12 cellular contexts compared by ENCODE assay signal in genomic region chr15:96360581-96361308, GRCh38. TPM values are rescaled to one million over a fixed set of nuclear protein-coding genes. Genes with fewer than 3 reads are reported as not detected.
DNase-seq lines count a peak whose midpoint lies in the region; ATAC-seq, FAIRE-seq and TF ChIP-seq lines count a peak whose summit lies in the region.
"Had no signal": no experiment of that assay in that cellular context is flagged by ENCODE, and none has a peak within 500 bp of the region (broad histone marks: within the 10 kb centered on the region; RNA-seq: fewer than 3 reads in every experiment).

No MANE protein-coding gene starts in this region.

- H3K36me3 ChIP-seq in SK-N-SH (replicated peaks in 1 of 2; ENCODE audit: control insufficient read depth in 1 of 2, insufficient read depth in 2 of 2, low read length in 1 of 2) (no peaks in the 10 kb centered on the region), H1 (ENCODE audit: control insufficient read depth in 2 of 4, insufficient read depth in 4 of 4, low read length in 3 of 4) (no peaks in the 10 kb centered on the region), mesenchymal stem cell (ENCODE audit: control insufficient read depth in 1 of 2, insufficient read depth in 2 of 2, low read depth in 1 of 2, low read length in 2 of 2) (no peaks in the 10 kb centered on the region), tibial nerve (no peaks in the 10 kb centered on the region)

- no peak overlapping the region for H2AFZ ChIP-seq in SK-N-SH (ENCODE audit: low read depth)
- no peak overlapping the region for H2AFZ ChIP-seq in H1 (ENCODE audit: low read length)
- no peak overlapping the region for H2AFZ ChIP-seq in mesenchymal stem cell (ENCODE audit: low read depth, low read length)

- H3K23ac ChIP-seq in H1 (ENCODE audit: insufficient read length) (no peak overlapping the region), mesenchymal stem cell (ENCODE audit: low read length in 2 of 2) (peak overlapping the region in 1 of 2 experiments; percentile 76)

- TF ChIP-seq RAD21 in SK-N-SH (IDR thresholded peaks at IDR 0.05; ENCODE audit: low read length) = no peak
- no peak for TF ChIP-seq RAD21 in H1 (IDR thresholded peaks at IDR 0.05 in 1 of 2, conservative IDR thresholded peaks at IDR 0.05 in 1 of 2; ENCODE audit: low read depth in 2 of 2, low read length in 2 of 2)

- peaks cover 4% of the 10 kb centered on the region; the same call in 1 of the 2 replicates for H3K23me2 ChIP-seq in H1 (ENCODE audit: low read depth, low read length)

- H2BK5ac ChIP-seq in H1 (ENCODE audit: low read depth, low read length) (no peak overlapping the region), mesenchymal stem cell (ENCODE audit: low read depth, low read length, poor library complexity, severe bottlenecking) (no peak overlapping the region)

- H3K4me2 ChIP-seq in SK-N-SH = no peak overlapping the region
- H3K4me2 ChIP-seq in H1 (ENCODE audit: insufficient read depth in 1 of 2, low read depth in 2 of 2, low read length in 2 of 2) = peak overlapping the region; percentile 78 to 81
- H3K4me2 ChIP-seq in mesenchymal stem cell (ENCODE audit: low read length, poor library complexity, severe bottlenecking) = peak overlapping the region; percentile 96

- H2BK120ac ChIP-seq in H1 (replicated peaks; ENCODE audit: low read depth, low read length) (no peak overlapping the region), mesenchymal stem cell (ENCODE audit: low read depth, low read length) (no peak overlapping the region)

- ATAC-seq in SK-N-SH treated with all-trans-retinoic acid at 6 μM for 48 hours = no peak

- 21% methylated on average over 31 of the region's 37 CpGs for WGBS in SK-N-SH (ENCODE audit: low lambda C conversion rate)
- WGBS in H1 (ENCODE audit: extremely low coverage in 1 of 2, insufficient coverage in 1 of 2, insufficient read length in 1 of 2, insufficient replicate concordance in 2 of 2, low coverage in 1 of 2, low lambda C conversion rate in 2 of 2, missing lambda C conversion rate in 1 of 2), 2 experiments = 4% methylated on average over 29 of the region's 37 CpGs; no CpG with 5 or more reads in 1 of the 2 experiments
- under 1% methylated on average over 34 of the region's 37 CpGs for WGBS in mesenchymal stem cell
- WGBS in tibial nerve, 2 donors = 10% methylated on average over 27 to 36 of the region's 37 CpGs

- no peak overlapping the region for H2BK20ac ChIP-seq in H1 (ENCODE audit: low read length)

- TF ChIP-seq CTCF in SK-N-SH (IDR thresholded peaks at IDR 0.05) (no peak), H1 (IDR thresholded peaks at IDR 0.05; ENCODE audit: control extremely low read depth in 1 of 3, insufficient read depth in 1 of 3, low read depth in 1 of 3, low read length in 3 of 3) (no peak), tibial nerve (IDR thresholded peaks at IDR 0.05) (no peak)

- no peak overlapping the region for H3K27ac ChIP-seq in SK-N-SH (ENCODE audit: low read depth in 2 of 2, low read length in 1 of 2)
- no peak overlapping the region for H3K27ac ChIP-seq in H1 (ENCODE audit: low read depth, low read length)
- no peak overlapping the region for H3K27ac ChIP-seq in mesenchymal stem cell (ENCODE audit: low read length, poor library complexity, severe bottlenecking)
- peak overlapping the region; percentile 95 to 100 (median 98) for H3K27ac ChIP-seq in tibial nerve

- H3K79me2 ChIP-seq in SK-N-SH (ENCODE audit: insufficient read depth) (no peaks in the 10 kb centered on the region), H1 (ENCODE audit: control insufficient read depth in 1 of 2, insufficient read depth in 2 of 2, low read length in 2 of 2) (no peaks in the 10 kb centered on the region)

- H3K56ac ChIP-seq in H1 (replicated peaks; ENCODE audit: insufficient read length, low read depth, low read length) = no peak overlapping the region

- CTCF ChIA-PET in SK-N-SH (lab: Yijun Ruan, JAX) = interaction anchor here (0.6 to 1.0 kb wide), 3 partner anchors 224 to 1179 kb away, joined by 3 to 5 read pairs (median 4); no protein-coding TSS in a partner anchor
- CTCF ChIA-PET in H1 (lab: Charles Lee; ENCODE audit: partially characterized antibody) = interaction anchor here (0.7 to 3.0 kb wide), 10 partner anchors 10 to 1396 kb away, joined by 3 to 16 read pairs (median 4); no protein-coding TSS in a partner anchor

- TF ChIP-seq EP300 in SK-N-SH (IDR thresholded peaks at IDR 0.05; ENCODE audit: borderline replicate concordance in 1 of 2, low read depth in 1 of 2, low read length in 1 of 2) (no peak), H1 (IDR thresholded peaks at IDR 0.05; ENCODE audit: borderline replicate concordance in 1 of 2, low read depth in 2 of 2, low read length in 2 of 2) (no peak), tibial nerve (IDR thresholded peaks at IDR 0.05) (peak in 1 of 2 donors; percentile 73)

- no peak overlapping the region for H4K5ac ChIP-seq in H1 (ENCODE audit: insufficient read length, low read depth, low read length)

- H3F3A ChIP-seq in SK-N-SH (replicated peaks; ENCODE audit: insufficient read depth) = no peaks in the 10 kb centered on the region

- H2BK12ac ChIP-seq in H1 (ENCODE audit: low read depth, low read length) = no peak overlapping the region
- peak overlapping the region in 1 of 2 experiments; percentile 37 for H2BK12ac ChIP-seq in mesenchymal stem cell (ENCODE audit: low read length in 2 of 2)

- POLR2A ChIA-PET in SK-N-SH (lab: Yijun Ruan, JAX) (no interaction called here), H1 (lab: Charles Lee; ENCODE audit: partially characterized antibody) (interaction anchor here (1.2 to 1.7 kb wide), 6 partner anchors 12 to 56 kb away, joined by 3 to 9 read pairs (median 5); no protein-coding TSS in a partner anchor)

- H3K9me2 ChIP-seq in SK-N-SH = no peaks in the 10 kb centered on the region

- H3K18ac ChIP-seq in H1 (ENCODE audit: extremely low read depth, low read length) (no peak overlapping the region; the same call in 1 of the 2 replicates), mesenchymal stem cell (ENCODE audit: low read depth in 1 of 2, low read length in 2 of 2) (peak overlapping the region; percentile 28 to 54)

- FAIRE-seq in H1 (lab: Jason Lieb, UNC) = no peak
- FAIRE-seq: islet of Langerhans had no signal

- H4K8ac ChIP-seq in H1 (ENCODE audit: extremely low read depth, insufficient read depth, low read length) (no peak overlapping the region), mesenchymal stem cell (ENCODE audit: low read length) (peak overlapping the region; percentile 75)

- no peak overlapping the region for H2BK15ac ChIP-seq in H1 (ENCODE audit: low read length)
- H2BK15ac ChIP-seq in mesenchymal stem cell (ENCODE audit: low read depth, poor library complexity, severe bottlenecking) = no peak overlapping the region

- H3K9ac ChIP-seq in SK-N-SH (no peak overlapping the region), H1 (replicated peaks in 1 of 4; ENCODE audit: extremely low read depth in 1 of 4, low read depth in 3 of 4, low read length in 3 of 4) (no peak overlapping the region), mesenchymal stem cell (ENCODE audit: low read length) (peak overlapping the region; percentile 88)

- no peak for TF ChIP-seq POLR2A in H1 (IDR thresholded peaks at IDR 0.05; ENCODE audit: control extremely low read depth in 1 of 2, low read depth in 2 of 2, low read length in 2 of 2)
- peak in 1 of 2 donors; percentile 43 for TF ChIP-seq POLR2A in tibial nerve (IDR thresholded peaks at IDR 0.05)

- H3K4ac ChIP-seq in H1 (replicated peaks; ENCODE audit: insufficient read length, low read depth, low read length) (no peak overlapping the region), mesenchymal stem cell (ENCODE audit: low read depth in 1 of 2, low read length in 2 of 2) (peak overlapping the region in 1 of 2 experiments; percentile 35)

- H2AK5ac ChIP-seq in H1 (ENCODE audit: low read depth, low read length) = no peak overlapping the region
- no peak overlapping the region for H2AK5ac ChIP-seq in mesenchymal stem cell (ENCODE audit: low read length, severe bottlenecking)

- H3K79me1 ChIP-seq in H1 (ENCODE audit: low read depth, low read length) = no peaks in the 10 kb centered on the region
- peaks cover 32% of the 10 kb centered on the region for H3K79me1 ChIP-seq in mesenchymal stem cell (replicated peaks; ENCODE audit: low read length, poor library complexity, severe bottlenecking)

- H4K91ac ChIP-seq in H1 (replicated peaks; ENCODE audit: insufficient read length, low read length) (no peak overlapping the region), mesenchymal stem cell (ENCODE audit: low read length) (no peak overlapping the region)

- H3K9me3 ChIP-seq in SK-N-SH = no peaks in the 10 kb centered on the region
- H3K9me3 ChIP-seq in H1 (ENCODE audit: insufficient read depth in 2 of 2, low read depth in 1 of 2, low read length in 1 of 2) = no peaks in the 10 kb centered on the region
- H3K9me3 ChIP-seq in mesenchymal stem cell (ENCODE audit: control insufficient read depth, low read length) = no peaks in the 10 kb centered on the region
- no peaks in the 10 kb centered on the region for H3K9me3 ChIP-seq in tibial nerve

- H3K27me3 ChIP-seq in SK-N-SH (ENCODE audit: insufficient read depth) (peaks cover 90% of the 10 kb centered on the region), H1 (replicated peaks in 1 of 4; ENCODE audit: control insufficient read depth in 3 of 4, extremely low read depth in 1 of 4, insufficient read depth in 3 of 4, low read length in 3 of 4) (peaks cover 95 to 100% (median 98%) of the 10 kb centered on the region in 4 experiments), mesenchymal stem cell (ENCODE audit: control insufficient read depth in 1 of 2, insufficient read depth in 1 of 2, low read length in 2 of 2) (peaks cover 1 to 71% of the 10 kb centered on the region in 2 experiments), tibial nerve (peaks cover 0 to 4% of the 10 kb centered on the region in 2 donors)

- H3K14ac ChIP-seq in H1 (ENCODE audit: insufficient read length) (no peak overlapping the region), mesenchymal stem cell (ENCODE audit: low read length in 2 of 2) (no peak overlapping the region)

- H3K4me3 ChIP-seq in SK-N-SH (ENCODE audit: low read depth in 2 of 2, low read length in 1 of 2) = no peak overlapping the region
- peak overlapping the region; percentile 12 to 56 (median 27); a peak in 5 of 8 replicates for H3K4me3 ChIP-seq in H1 (ENCODE audit: extremely low read depth in 1 of 4, insufficient read depth in 2 of 4, low read depth in 3 of 4, low read length in 4 of 4)
- peak overlapping the region in 1 of 2 experiments; percentile 51 for H3K4me3 ChIP-seq in mesenchymal stem cell (ENCODE audit: insufficient read depth in 1 of 2, low read depth in 1 of 2, low read length in 2 of 2)
- peak overlapping the region; percentile 42 to 75 (median 51) for H3K4me3 ChIP-seq in tibial nerve

- H4K20me1 ChIP-seq in SK-N-SH (ENCODE audit: insufficient read depth) (no peaks in the 10 kb centered on the region), H1 (replicated peaks in 1 of 2; ENCODE audit: control insufficient read depth in 1 of 2, insufficient read depth in 2 of 2, low read length in 2 of 2) (peaks cover 24 to 29% of the 10 kb centered on the region in 2 experiments)

- H3K4me1 ChIP-seq in SK-N-SH (ENCODE audit: control insufficient read depth in 1 of 2, insufficient read depth in 2 of 2, low read depth in 1 of 2, low read length in 1 of 2) = peaks cover 0 to 4% of the 10 kb centered on the region in 2 experiments; a peak in 1 of 4 replicates
- peaks cover 0 to 27% (median 13%) of the 10 kb centered on the region in 4 experiments; a peak in 5 of 7 replicates for H3K4me1 ChIP-seq in H1 (replicated peaks in 1 of 4; ENCODE audit: control insufficient read depth in 3 of 4, insufficient read depth in 4 of 4, low read length in 3 of 4)
- H3K4me1 ChIP-seq in mesenchymal stem cell (ENCODE audit: control insufficient read depth, insufficient read depth, low read depth, low read length) = peaks cover 49% of the 10 kb centered on the region
- peaks cover 0 to 62% (median 21%) of the 10 kb centered on the region in 4 donors for H3K4me1 ChIP-seq in tibial nerve

- DNase-seq in SK-N-SH = peak; percentile 22
- DNase-seq in H1 (ENCODE audit: low read depth in 1 of 2, low spot score in 2 of 2) = peak in 1 of 2 experiments; percentile 61
- DNase-seq in mesenchymal stem cell = peak; percentile 29
- no peak for DNase-seq in tibial nerve (ENCODE audit: low spot score in 2 of 2)
- no peak for DNase-seq in central memory CD4-positive, alpha-beta T cell
- DNase-seq in glomerular visceral epithelial cell (ENCODE audit: extremely low spot score) = no peak
- no peak for DNase-seq in medulla oblongata (ENCODE audit: extremely low spot score)
- DNase-seq: activated CD4-positive, alpha-beta T cell treated with anti-CD3 and anti-CD28 coated beads, Interleukin-2, amount 50 U/mL, for 4 hours; anterior cingulate cortex; RPMI8226 had no signal

RNA-seq across cellular contexts. Expression of gene NR2F2, which starts 30.2 kb away (rescaled TPM):
- polyA plus RNA-seq in SK-N-SH (2012; rRNA removed) = 2.8 and 3.9 TPM in 2 replicates
- polyA plus RNA-seq in SK-N-SH (2012; cell fraction: cytosol; rRNA removed) = 2.8 and 3.7 TPM in 2 replicates
- 3.8 and 5.0 TPM in 2 replicates for polyA plus RNA-seq in SK-N-SH (2012; cell fraction: nucleus; rRNA removed)
- total RNA-seq in H1 (2021; fragmentation: NEBNext Ultra II Directional; extraction: Animal tissue kit (Norgen Biotek cat#: 25700)) = not detected in 2 replicates
- 0.03 and 0.14 TPM in 2 replicates for polyA plus RNA-seq in H1 (2011; rRNA removed)
- 0.05 TPM for polyA plus RNA-seq in H1 (2011; cell fraction: cytosol; rRNA removed)
- 0.07 TPM for polyA plus RNA-seq in H1 (2011; cell fraction: nucleus; rRNA removed)
- 0.21 to 0.88 TPM (median 0.46 TPM) in 4 replicates for polyA plus RNA-seq in H1 (2012, experiment 1 of 2)
- polyA plus RNA-seq in H1 (2012, experiment 2 of 2) = 0.10 TPM
- polyA plus RNA-seq in H1 (2013, experiment 1 of 2) = 0.04 TPM
- 0.04 TPM for polyA plus RNA-seq in H1 (2013, experiment 2 of 2)
- 0.03 TPM in 1 of 2 replicates, not detected in the other for polyA minus RNA-seq in H1 (2011; rRNA and poly(A)+ RNA removed)
- polyA minus RNA-seq in H1 (2011; cell fraction: cytosol; rRNA and poly(A)+ RNA removed) = 0.29 TPM
- polyA minus RNA-seq in H1 (2011; cell fraction: nucleus; rRNA and poly(A)+ RNA removed) = not detected
- 117 TPM for polyA plus RNA-seq in mesenchymal stem cell (2013, experiment 1 of 2)
- polyA plus RNA-seq in mesenchymal stem cell (2013, experiment 2 of 2) = 115 TPM
- 100 to 1,000 TPM in 3 of 4 donors, 10 to 100 TPM in 1; 70.8 to 129 (median 124) TPM for total RNA-seq in tibial nerve

Comparison
In these comparisons a context has a peak if more than half of its experiments do, and no peak if none do; other contexts are left out.
1. DNase-seq: peak in SK-N-SH (single experiment) and mesenchymal stem cell (single experiment); none in tibial nerve (0 of 2), central memory CD4-positive, alpha-beta T cell (single experiment), glomerular visceral epithelial cell (single experiment) and medulla oblongata (single experiment).
2. H3K27ac ChIP-seq: peak in tibial nerve (4 of 4); none in SK-N-SH (0 of 2), H1 (single experiment) and mesenchymal stem cell (single experiment).
3. H3K4me3 ChIP-seq: peak in H1 (4 of 4) and tibial nerve (4 of 4); none in SK-N-SH (0 of 2).
4. RNA of gene NR2F2, which starts 30.2 kb away (total RNA-seq): 70.8 to 129 TPM in tibial nerve; not detected in H1; every median in the first group is over 10 times any median in the second.